Comparison of ENCODE assay signal across 8 cellular contexts in the genomic region with DNA sequence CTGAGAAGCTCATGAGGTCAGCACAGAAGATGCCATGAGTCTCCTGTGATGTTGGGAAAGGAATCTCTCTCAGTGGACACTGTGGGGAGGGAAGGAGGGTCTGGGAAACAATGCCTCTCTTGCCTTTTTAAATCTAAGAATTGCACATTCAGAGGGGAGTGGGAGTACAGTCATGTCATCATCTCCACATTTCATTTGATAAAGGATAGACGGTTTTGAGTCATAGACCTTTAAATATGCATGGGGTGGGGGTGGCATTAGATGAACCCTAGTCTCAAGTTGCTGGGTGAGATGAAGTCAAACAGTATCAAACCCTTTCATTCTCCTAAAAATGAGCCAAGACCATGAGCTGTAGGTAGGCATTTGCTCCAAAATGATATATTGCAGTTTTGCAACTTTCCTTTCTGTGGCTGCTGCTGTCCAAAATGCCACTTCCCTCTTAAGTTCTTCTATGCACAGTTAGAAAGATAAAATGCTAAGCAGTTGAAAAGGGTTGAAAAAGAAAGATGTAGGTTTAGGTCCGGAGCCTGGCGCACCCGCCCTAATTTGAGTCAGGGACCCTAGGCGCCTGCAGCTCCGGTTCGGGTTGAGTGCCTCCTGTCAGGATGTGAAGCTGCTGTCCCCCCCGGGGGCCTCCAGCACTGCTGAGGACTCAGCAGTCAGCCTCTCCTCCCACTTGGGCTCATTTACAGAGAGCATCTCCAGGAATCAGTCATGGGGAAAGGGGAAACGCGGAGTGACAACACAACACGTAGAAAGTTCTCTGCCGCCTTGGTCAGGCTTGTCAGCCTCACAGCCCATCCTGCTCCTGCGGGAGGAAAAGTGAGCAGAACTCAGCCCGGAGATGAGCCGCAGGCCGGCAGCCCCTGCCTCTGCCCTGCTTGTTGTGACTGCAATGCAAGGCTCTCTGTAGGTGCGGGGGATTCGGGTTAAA.
DNase-seq lines count a peak whose midpoint lies in the region; ATAC-seq, FAIRE-seq and TF ChIP-seq lines count a peak whose summit lies in the region.

No MANE protein-coding gene starts in this region.

- no peaks in the 10 kb centered on the region for H3K79me2 ChIP-seq in DOHH2 (ENCODE audit: control insufficient read depth, low read length)
- no peaks in the 10 kb centered on the region for H3K79me2 ChIP-seq in H1 (ENCODE audit: control insufficient read depth in 1 of 2, insufficient read depth in 2 of 2, low read length in 2 of 2)

- ATAC-seq in HG03095 (IDR thresholded peaks at IDR 0.05; ENCODE audit: unreplicated experiment): peak; percentile 45
- peak in 3 of 4 donors; percentile 21 to 67 (median 56) for ATAC-seq in pancreas
- no peak for ATAC-seq in GM19455 (IDR thresholded peaks at IDR 0.05; ENCODE audit: unreplicated experiment)
- ATAC-seq in HG03039 (IDR thresholded peaks at IDR 0.05; ENCODE audit: unreplicated experiment): no peak

- TF ChIP-seq CTCF in DOHH2 (IDR thresholded peaks at IDR 0.05; ENCODE audit: low read depth, low read length, poor library complexity, severe bottlenecking) (no peak), H1 (IDR thresholded peaks at IDR 0.05; ENCODE audit: control extremely low read depth in 1 of 3, insufficient read depth in 1 of 3, low read depth in 1 of 3, low read length in 3 of 3) (no peak), pancreas (IDR thresholded peaks at IDR 0.05) (no peak)

- intact Hi-C loops in pancreas (cut with DNase I): no loop called here

- peak overlapping the region; percentile 58; the same call in 1 of the 2 replicates for H2AFZ ChIP-seq in H1 (ENCODE audit: low read length)

- peak in 3 of 4 experiments; percentile 4 to 27 (median 12) for DNase-seq in activated CD4-positive, CD25-positive, alpha-beta regulatory T cell (lab: John Stamatoyannopoulos, UW)
- DNase-seq in H1 (ENCODE audit: low read depth in 1 of 2, low spot score in 2 of 2): no peak
- DNase-seq in pancreas: peak in 2 of 6 donors; percentile 31 to 57
- no peak for DNase-seq in SHP77 treated with DMSO at 0.1 percent for 48 hours (lab: John Stamatoyannopoulos, UW)

- H3K4me2 ChIP-seq in DOHH2 (ENCODE audit: low read length): peak overlapping the region; percentile 69
- no peak overlapping the region for H3K4me2 ChIP-seq in H1 (ENCODE audit: insufficient read depth in 1 of 2, low read depth in 2 of 2, low read length in 2 of 2)

- H2BK5ac ChIP-seq in H1 (ENCODE audit: low read depth, low read length): no peak overlapping the region

- no peak for TF ChIP-seq EP300 in H1 (IDR thresholded peaks at IDR 0.05; ENCODE audit: borderline replicate concordance in 1 of 2, low read depth in 2 of 2, low read length in 2 of 2)

- H2AK5ac ChIP-seq in H1 (ENCODE audit: low read depth, low read length): no peak overlapping the region

- POLR2A ChIA-PET in H1 (lab: Charles Lee; ENCODE audit: partially characterized antibody): interaction anchor here (0.7 kb wide), 1 partner anchor 640 kb away, joined by 3 read pairs; no protein-coding TSS in a partner anchor

- no peaks in the 10 kb centered on the region for H4K20me1 ChIP-seq in DOHH2 (ENCODE audit: control insufficient read depth, insufficient read depth, low read depth, low read length)
- no peaks in the 10 kb centered on the region for H4K20me1 ChIP-seq in H1 (replicated peaks in 1 of 2; ENCODE audit: control insufficient read depth in 1 of 2, insufficient read depth in 2 of 2, low read length in 2 of 2)

- H3K9me2 ChIP-seq in DOHH2 (replicated peaks; ENCODE audit: control insufficient read depth, low read length): no peaks in the 10 kb centered on the region

- no peak overlapping the region for H3K27ac ChIP-seq in DOHH2 (ENCODE audit: low read depth, low read length)
- H3K27ac ChIP-seq in H1 (ENCODE audit: low read depth, low read length): no peak overlapping the region
- H3K27ac ChIP-seq in pancreas: peak overlapping the region in 3 of 4 donors; percentile 14 to 55 (median 48)

- no peaks in the 10 kb centered on the region for H3K23me2 ChIP-seq in H1 (ENCODE audit: low read depth, low read length)

- H3K4me1 ChIP-seq in DOHH2 (ENCODE audit: control insufficient read depth, low read length) (peaks cover 15% of the 10 kb centered on the region), H1 (replicated peaks in 1 of 4; ENCODE audit: control insufficient read depth in 3 of 4, insufficient read depth in 4 of 4, low read length in 3 of 4) (no peaks in the 10 kb centered on the region), pancreas (peaks cover 0 to 12% (median 0%) of the 10 kb centered on the region in 3 donors)

- H3K23ac ChIP-seq in H1 (ENCODE audit: insufficient read length): no peak overlapping the region

- peak overlapping the region; percentile 58 for H3K4me3 ChIP-seq in DOHH2 (ENCODE audit: low read length)
- H3K4me3 ChIP-seq in H1 (ENCODE audit: extremely low read depth in 1 of 4, insufficient read depth in 2 of 4, low read depth in 3 of 4, low read length in 4 of 4): no peak overlapping the region
- peak overlapping the region in 2 of 4 donors; percentile 3 to 23 for H3K4me3 ChIP-seq in pancreas

- H3K9ac ChIP-seq in H1 (replicated peaks in 1 of 4; ENCODE audit: extremely low read depth in 1 of 4, low read depth in 3 of 4, low read length in 3 of 4): no peak overlapping the region

- H2BK120ac ChIP-seq in H1 (replicated peaks; ENCODE audit: low read depth, low read length): no peak overlapping the region

- H3K36me3 ChIP-seq in DOHH2 (ENCODE audit: control insufficient read depth, low read length): no peaks in the 10 kb centered on the region
- no peaks in the 10 kb centered on the region for H3K36me3 ChIP-seq in H1 (ENCODE audit: control insufficient read depth in 2 of 4, insufficient read depth in 4 of 4, low read length in 3 of 4)
- no peaks in the 10 kb centered on the region for H3K36me3 ChIP-seq in pancreas

- no peak overlapping the region for H4K8ac ChIP-seq in H1 (ENCODE audit: extremely low read depth, insufficient read depth, low read length)

- H3K27me3 ChIP-seq in DOHH2 (ENCODE audit: control insufficient read depth, low read length) (peaks cover 23% of the 10 kb centered on the region), H1 (replicated peaks in 1 of 4; ENCODE audit: control insufficient read depth in 3 of 4, extremely low read depth in 1 of 4, insufficient read depth in 3 of 4, low read length in 3 of 4) (no peaks in the 10 kb centered on the region), pancreas (no peaks in the 10 kb centered on the region)

- H3F3A ChIP-seq in DOHH2 (ENCODE audit: control insufficient read depth, insufficient read depth): no peaks in the 10 kb centered on the region

- no peak overlapping the region for H3K56ac ChIP-seq in H1 (replicated peaks; ENCODE audit: insufficient read length, low read depth, low read length)

- H4K5ac ChIP-seq in H1 (ENCODE audit: insufficient read length, low read depth, low read length): no peak overlapping the region

- CTCF ChIA-PET in H1 (lab: Charles Lee; ENCODE audit: partially characterized antibody): interaction anchor here (1.5 kb wide), 1 partner anchor 412 kb away, joined by 3 read pairs; no protein-coding TSS in a partner anchor

- WGBS in H1 (ENCODE audit: extremely low coverage in 1 of 2, insufficient coverage in 1 of 2, insufficient read length in 1 of 2, insufficient replicate concordance in 2 of 2, low coverage in 1 of 2, low lambda C conversion rate in 2 of 2, missing lambda C conversion rate in 1 of 2), 2 experiments: 84% methylated on average over 18 of the region's 18 CpGs; no CpG with 5 or more reads in 1 of the 2 experiments
- WGBS in pancreas, 2 donors: 72 to 79% methylated on average over 18 of the region's 18 CpGs

- H2BK20ac ChIP-seq in H1 (ENCODE audit: low read length): no peak overlapping the region

- TF ChIP-seq RAD21 in H1 (IDR thresholded peaks at IDR 0.05 in 1 of 2, conservative IDR thresholded peaks at IDR 0.05 in 1 of 2; ENCODE audit: low read depth in 2 of 2, low read length in 2 of 2): no peak

- no peak overlapping the region for H2BK12ac ChIP-seq in H1 (ENCODE audit: low read depth, low read length)

- 0 out of 2 replicates have a peak, but pooled peaks cover 3% of the 10 kb centered on the region for H3K9me3 ChIP-seq in DOHH2 (ENCODE audit: control insufficient read depth, insufficient read depth, low read length)
- H3K9me3 ChIP-seq in H1 (ENCODE audit: insufficient read depth in 2 of 2, low read depth in 1 of 2, low read length in 1 of 2): no peaks in the 10 kb centered on the region
- H3K9me3 ChIP-seq in pancreas: no peaks in the 10 kb centered on the region

- no peak overlapping the region for H3K14ac ChIP-seq in H1 (ENCODE audit: insufficient read length)

- FAIRE-seq in H1 (lab: Jason Lieb, UNC) (no peak), pancreas (lab: Jason Lieb, UNC) (no peak)

- H3K18ac ChIP-seq in H1 (ENCODE audit: extremely low read depth, low read length): no peak overlapping the region

- TF ChIP-seq POLR2A in H1 (IDR thresholded peaks at IDR 0.05; ENCODE audit: control extremely low read depth in 1 of 2, low read depth in 2 of 2, low read length in 2 of 2): no peak

- H4K91ac ChIP-seq in H1 (replicated peaks; ENCODE audit: insufficient read length, low read length): no peak overlapping the region

- H3K79me1 ChIP-seq in H1 (ENCODE audit: low read depth, low read length): no peaks in the 10 kb centered on the region

- no peak overlapping the region for H3K4ac ChIP-seq in H1 (replicated peaks; ENCODE audit: insufficient read length, low read depth, low read length)

- H2BK15ac ChIP-seq in H1 (ENCODE audit: low read length): no peak overlapping the region

TF ChIP-seq in H1, 55 proteins besides CTCF, POLR2A, EP300 and RAD21:
- TF ChIP-seq GTF2F1 (IDR thresholded peaks at IDR 0.05; ENCODE audit: borderline replicate concordance, low read depth, low read length) (no peak), HDAC6 (IDR thresholded peaks at IDR 0.05; ENCODE audit: low read depth, low read length) (no peak), FOSL1 (IDR thresholded peaks at IDR 0.05; ENCODE audit: insufficient read depth, low read depth, low read length) (no peak), EZH2 (IDR thresholded peaks at IDR 0.05; ENCODE audit: low read depth, low read length, severe bottlenecking) (no peak)
- TF ChIP-seq, protein P1, sequence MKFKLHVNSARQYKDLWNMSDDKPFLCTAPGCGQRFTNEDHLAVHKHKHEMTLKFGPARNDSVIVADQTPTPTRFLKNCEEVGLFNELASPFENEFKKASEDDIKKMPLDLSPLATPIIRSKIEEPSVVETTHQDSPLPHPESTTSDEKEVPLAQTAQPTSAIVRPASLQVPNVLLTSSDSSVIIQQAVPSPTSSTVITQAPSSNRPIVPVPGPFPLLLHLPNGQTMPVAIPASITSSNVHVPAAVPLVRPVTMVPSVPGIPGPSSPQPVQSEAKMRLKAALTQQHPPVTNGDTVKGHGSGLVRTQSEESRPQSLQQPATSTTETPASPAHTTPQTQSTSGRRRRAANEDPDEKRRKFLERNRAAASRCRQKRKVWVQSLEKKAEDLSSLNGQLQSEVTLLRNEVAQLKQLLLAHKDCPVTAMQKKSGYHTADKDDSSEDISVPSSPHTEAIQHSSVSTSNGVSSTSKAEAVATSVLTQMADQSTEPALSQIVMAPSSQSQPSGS (IDR thresholded peaks at IDR 0.05; ENCODE audit: low read length): no peak

Comparison
In these comparisons a context has a peak if more than half of its experiments do, and no peak if none do; other contexts are left out.
1. H3K27ac ChIP-seq: peak in pancreas (3 of 4); none in DOHH2 (single experiment) and H1 (single experiment).
2. ATAC-seq: peak in HG03095 (single experiment) and pancreas (3 of 4); none in GM19455 (single experiment) and HG03039 (single experiment).
3. DNase-seq: peak in activated CD4-positive, CD25-positive, alpha-beta regulatory T cell (3 of 4); none in H1 (0 of 2) and SHP77 treated with DMSO at 0.1 percent for 48 hours (single experiment).